Comparison of ENCODE assay signal across 10 cellular contexts in genomic region chr10:72250666-72251065, GRCh38. TPM values are rescaled to one million over a fixed set of nuclear protein-coding genes. Genes with fewer than 3 reads are reported as not detected.
DNase-seq lines count a peak whose midpoint lies in the region; ATAC-seq and TF ChIP-seq lines count a peak whose summit lies in the region.
"Had no signal": no experiment of that assay in that cellular context is flagged by ENCODE, and none has a peak within 500 bp of the region (broad histone marks: within the 10 kb centered on the region; RNA-seq: fewer than 3 reads in every experiment).

No MANE protein-coding gene starts in this region.

- H3K79me2 ChIP-seq in DND-41 (ENCODE audit: insufficient read depth, low read length), result no peaks in the 10 kb centered on the region

- POLR2A ChIA-PET in activated B cell treated with CpG ODN at 0.5 μM for 24 hours (lab: Charles Lee), result interaction anchor here (1.1 to 10.7 kb wide), 4 partner anchors 9 to 35 kb away, joined by 3 to 155 read pairs (median 52); partner anchors contain the start of genes ANAPC16, ASCC1 and DDIT4
- POLR2A ChIA-PET in Caco-2 (lab: Charles Lee), result interaction anchor here (0.7 kb wide), 1 partner anchor 23 kb away, joined by 7 read pairs; the partner anchor contains the start of gene DDIT4

- CTCF ChIA-PET in activated B cell treated with CpG ODN at 0.5 μM for 24 hours (lab: Charles Lee) (interaction anchor here (3.5 kb wide), 1 partner anchor 24 kb away, joined by 14 read pairs; the partner anchor contains the start of gene DDIT4), Caco-2 (lab: Charles Lee) (no interaction called here)

- ATAC-seq in DND-41 (ENCODE audit: insufficient read depth, low read depth), result no peak
- no peak for ATAC-seq in activated B cell treated with CpG ODN at 0.5 μM for 24 hours (ENCODE audit: low read depth)

- no peak overlapping the region for H3K9ac ChIP-seq in DND-41 (ENCODE audit: low read depth, low read length)

- H3K27ac Mint-ChIP-seq in activated B cell treated with CpG ODN at 0.5 μM for 24 hours (peak overlapping the region; percentile 63), Caco-2 (ENCODE audit: unreplicated experiment) (no peak overlapping the region)

- no peaks in the 10 kb centered on the region for H4K20me1 ChIP-seq in DND-41 (ENCODE audit: insufficient read depth, low read length)

- H3K4me2 ChIP-seq in DND-41 (ENCODE audit: insufficient read depth, low read length), result no peak overlapping the region

- in situ Hi-C loops in KBM-7 (cut with MboI; ENCODE audit: low pct_unique_long_range_greater_than_20kb, low sequenced_read_pairs), result no loop called here

- no peak overlapping the region for H3K4me3 ChIP-seq in DND-41 (ENCODE audit: low read depth in 1 of 2, low read length in 2 of 2)
- no peak overlapping the region for H3K4me3 ChIP-seq in Caco-2 (ENCODE audit: low read depth, low read length)
- H3K4me3 ChIP-seq: cardiac muscle cell had no signal

- H3K4me1 ChIP-seq in DND-41 (ENCODE audit: insufficient read depth, low read length), result peaks cover 40% of the 10 kb centered on the region
- peaks cover 14% of the 10 kb centered on the region for H3K4me1 ChIP-seq in Caco-2

- H3K9me3 Mint-ChIP-seq in activated B cell treated with CpG ODN at 0.5 μM for 24 hours (no peaks in the 10 kb centered on the region), Caco-2 (ENCODE audit: unreplicated experiment) (no peaks in the 10 kb centered on the region)

- H3K36me3 ChIP-seq in DND-41 (ENCODE audit: insufficient read depth, low read length) (no peaks in the 10 kb centered on the region), Caco-2 (ENCODE audit: control insufficient read depth, insufficient read depth, low read length) (no peaks in the 10 kb centered on the region)
- H3K36me3 ChIP-seq: cardiac muscle cell had no signal

- H3K27ac ChIP-seq in DND-41 (ENCODE audit: low read length), result peak overlapping the region; percentile 51; the same call in 1 of the 2 replicates
- H3K27ac ChIP-seq: cardiac muscle cell had no signal

- H3K27me3 Mint-ChIP-seq in activated B cell treated with CpG ODN at 0.5 μM for 24 hours, result no peaks in the 10 kb centered on the region
- H3K27me3 Mint-ChIP-seq in Caco-2 (ENCODE audit: insufficient read depth, unreplicated experiment), result no peaks in the 10 kb centered on the region

- intact Hi-C loops in activated B cell treated with CpG ODN at 0.5 μM for 24 hours (cut with micrococcal nuclease), result no loop called here
- intact Hi-C loops in Caco-2 (cut with micrococcal nuclease; ENCODE audit: unreplicated experiment), result no loop called here

- H3K27me3 ChIP-seq in DND-41 (ENCODE audit: insufficient read depth, low read length, poor library complexity) (no peaks in the 10 kb centered on the region), Caco-2 (replicated peaks; ENCODE audit: control insufficient read depth, insufficient read depth, low read length) (no peaks in the 10 kb centered on the region)
- H3K27me3 ChIP-seq: cardiac muscle cell had no signal

- no peak overlapping the region for H3K4me3 Mint-ChIP-seq in activated B cell treated with CpG ODN at 0.5 μM for 24 hours
- no peak overlapping the region for H3K4me3 Mint-ChIP-seq in Caco-2 (ENCODE audit: unreplicated experiment)

- no peak overlapping the region for H2AFZ ChIP-seq in DND-41 (ENCODE audit: low read depth, low read length)

- DNase-seq in DND-41, result no peak
- no peak for DNase-seq in activated B cell treated with CpG ODN at 0.5 μM for 24 hours
- DNase-seq in fibroblast of peridontal ligament (ENCODE audit: extremely low read depth), result peak; percentile 81
- peak; percentile 52 for DNase-seq in renal cortical epithelial cell (ENCODE audit: low read depth)
- no peak for DNase-seq in SKM-1 (lab: John Stamatoyannopoulos, UW; ENCODE audit: unreplicated experiment)
- no peak for DNase-seq in DMS53 (lab: John Stamatoyannopoulos, UW)
- no peak for DNase-seq in Caco-2
- no peak for DNase-seq in KBM-7
- DNase-seq: retina had no signal

- no peaks in the 10 kb centered on the region for H3K9me3 ChIP-seq in DND-41 (ENCODE audit: insufficient read depth, low read length, severe bottlenecking)
- H3K9me3 ChIP-seq in Caco-2, result no peaks in the 10 kb centered on the region

- H3K4me1 Mint-ChIP-seq in activated B cell treated with CpG ODN at 0.5 μM for 24 hours (peaks cover 83% of the 10 kb centered on the region), Caco-2 (ENCODE audit: low read depth, unreplicated experiment) (peaks cover 8% of the 10 kb centered on the region)

- BruUV-seq in Caco-2 (replicated peaks; lab: Mats Ljungman, UMichigan), result no TSS peak

- no peaks in the 10 kb centered on the region for H3K36me3 Mint-ChIP-seq in activated B cell treated with CpG ODN at 0.5 μM for 24 hours (ENCODE audit: low read depth)
- no peaks in the 10 kb centered on the region for H3K36me3 Mint-ChIP-seq in Caco-2 (ENCODE audit: insufficient read depth, unreplicated experiment)

- TF ChIP-seq CTCF in DND-41 (IDR thresholded peaks at IDR 0.05; ENCODE audit: borderline replicate concordance, extremely low read depth, low read length, poor library complexity, severe bottlenecking), result no peak
- no peak for TF ChIP-seq CTCF in activated B cell treated with CpG ODN at 0.5 μM for 24 hours (IDR thresholded peaks at IDR 0.05)
- no peak for TF ChIP-seq CTCF in Caco-2 (IDR thresholded peaks at IDR 0.05; ENCODE audit: insufficient read depth in 1 of 2, low read depth in 1 of 2, low read length in 1 of 2, severe bottlenecking in 1 of 2, unreplicated experiment in 1 of 2)

RNA-seq across cellular contexts. Expression of gene DDIT4, which starts 23.1 kb away (rescaled TPM):
- total RNA-seq in activated B cell treated with CpG ODN at 0.5 μM for 24 hours, result 175 and 180 TPM in 2 replicates
- total RNA-seq in renal cortical epithelial cell, result 246 and 704 TPM in 2 replicates
- 152 and 155 TPM in 2 replicates for total RNA-seq in Caco-2 (2022)

RNA-seq across cellular contexts. Expression of gene ASCC1, which starts 34.6 kb away (rescaled TPM):
- total RNA-seq in activated B cell treated with CpG ODN at 0.5 μM for 24 hours, result 42.6 and 42.9 TPM in 2 replicates
- 61.1 and 61.6 TPM in 2 replicates for total RNA-seq in renal cortical epithelial cell
- total RNA-seq in Caco-2 (2022), result 60.1 and 73.7 TPM in 2 replicates

RNA-seq across cellular contexts. Expression of gene ANAPC16, which starts 34.9 kb away (rescaled TPM):
- total RNA-seq in activated B cell treated with CpG ODN at 0.5 μM for 24 hours (128 and 137 TPM in 2 replicates), renal cortical epithelial cell (79.7 and 86.9 TPM in 2 replicates), Caco-2 (2022) (134 and 144 TPM in 2 replicates)

Comparison
In these comparisons a context has a peak if more than half of its experiments do, and no peak if none do; other contexts are left out.
1. DNase-seq: peak in fibroblast of peridontal ligament (single experiment) and renal cortical epithelial cell (single experiment); none in DND-41 (single experiment), activated B cell treated with CpG ODN at 0.5 μM for 24 hours (single experiment), SKM-1 (single experiment), DMS53 (single experiment), Caco-2 (0 of 2) and KBM-7 (single experiment).